ENCODE assay signal across 20 cellular contexts in the genomic region with DNA sequence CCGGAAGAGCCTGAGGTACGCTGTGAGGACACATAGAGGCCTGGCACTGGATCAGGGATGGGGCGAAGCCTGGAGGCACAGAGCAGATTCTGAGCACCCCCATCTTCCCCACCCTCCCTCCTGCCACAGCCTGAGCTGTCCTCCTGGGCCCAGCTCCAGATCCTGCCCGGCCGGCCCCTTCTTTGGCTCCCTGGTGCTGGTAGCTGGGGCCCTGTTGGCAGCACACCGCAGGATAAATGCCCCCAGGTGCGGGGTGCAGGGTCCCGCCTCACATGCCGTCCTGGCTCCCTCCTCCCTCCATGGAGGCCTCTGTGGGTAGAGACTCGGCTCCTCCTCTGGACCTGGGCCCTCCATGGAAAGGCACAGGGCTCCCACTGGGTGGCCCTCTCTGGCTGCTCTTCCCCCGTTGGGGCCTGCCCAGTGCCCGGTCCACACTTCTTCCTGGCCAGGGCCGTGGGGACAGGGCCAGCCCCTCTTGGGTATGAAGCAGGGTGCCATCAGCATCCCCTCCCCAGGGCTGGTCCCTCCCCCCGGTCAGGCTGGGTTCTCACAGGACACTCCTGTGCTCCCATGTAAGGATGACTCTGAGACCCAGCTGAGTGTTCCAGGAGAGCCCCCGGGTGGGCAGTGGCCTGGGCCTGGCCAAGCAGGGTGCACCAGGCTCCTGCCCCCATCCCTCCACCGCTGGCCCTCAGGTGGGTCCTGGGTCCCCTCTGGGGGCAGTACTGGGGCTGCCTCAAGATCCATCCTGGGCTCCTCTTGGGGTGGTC. TPM values are rescaled to one million over a fixed set of nuclear protein-coding genes. Genes with fewer than 3 reads are reported as not detected.
DNase-seq lines count a peak whose midpoint lies in the region; ATAC-seq and TF ChIP-seq lines count a peak whose summit lies in the region.
"Had no signal": no experiment of that assay in that cellular context is flagged by ENCODE, and none has a peak within 500 bp of the region (broad histone marks: within the 10 kb centered on the region; RNA-seq: fewer than 3 reads in every experiment).

No MANE protein-coding gene starts in this region.

- no peaks in the 10 kb centered on the region for H3K9me3 Mint-ChIP-seq in activated T-cell treated with anti-CD3 and anti-CD28 coated beads, Interleukin-2, amount 50 U/mL, for 24 hours
- H3K9me3 Mint-ChIP-seq in activated T-cell treated with anti-CD3 and anti-CD28 coated beads, Interleukin-2, amount 50 U/mL, for 4 hours = no peaks in the 10 kb centered on the region

- H4K91ac ChIP-seq in IMR-90 (ENCODE audit: insufficient read depth, low read depth, low read length) = no peak overlapping the region

- no peak overlapping the region for H3K9ac ChIP-seq in IMR-90 (ENCODE audit: low read depth, low read length)

- no peaks in the 10 kb centered on the region for H3K36me3 Mint-ChIP-seq in activated T-cell treated with anti-CD3 and anti-CD28 coated beads, Interleukin-2, amount 50 U/mL, for 24 hours (ENCODE audit: low read depth)
- peaks cover 3% of the 10 kb centered on the region for H3K36me3 Mint-ChIP-seq in activated T-cell treated with anti-CD3 and anti-CD28 coated beads, Interleukin-2, amount 50 U/mL, for 4 hours (ENCODE audit: insufficient read depth)
- H3K36me3 Mint-ChIP-seq: activated naive CD8-positive, alpha-beta T cell; naive B cell had no signal

- no peak overlapping the region for H2BK5ac ChIP-seq in IMR-90 (ENCODE audit: low read depth, low read length, poor library complexity, severe bottlenecking)

- H3K14ac ChIP-seq in IMR-90 (replicated peaks; ENCODE audit: low read depth, low read length) = no peak overlapping the region

- dilution Hi-C loops in IMR-90 (cut with HindIII; ENCODE audit: low sequenced_read_pairs, unreplicated experiment) = no loop called here

- H3K9me2 ChIP-seq in hepatocyte (replicated peaks; ENCODE audit: insufficient read depth) = no peaks in the 10 kb centered on the region

- no peak overlapping the region for H2AFZ ChIP-seq in IMR-90 (replicated peaks; ENCODE audit: low read length, poor library complexity)
- H2AFZ ChIP-seq in hepatocyte = no peak overlapping the region

- H3K4me1 ChIP-seq in IMR-90 (ENCODE audit: control insufficient read depth, insufficient read depth, low read length) (peaks cover 4% of the 10 kb centered on the region; the same call in 1 of the 2 replicates), hepatocyte (ENCODE audit: insufficient read depth) (peaks cover 21% of the 10 kb centered on the region), psoas muscle (peaks cover 41% of the 10 kb centered on the region)
- H3K4me1 ChIP-seq: gastroesophageal sphincter had no signal

- no peaks in the 10 kb centered on the region for H3K9me1 ChIP-seq in IMR-90 (ENCODE audit: insufficient read depth, low read length)

- H3K27me3 ChIP-seq in IMR-90 (ENCODE audit: control insufficient read depth, insufficient read depth, low read length) (no peaks in the 10 kb centered on the region), hepatocyte (no peaks in the 10 kb centered on the region), psoas muscle (ENCODE audit: insufficient read depth in 3 of 3, low read length in 2 of 3) (no peaks in the 10 kb centered on the region)
- H3K27me3 ChIP-seq: upper lobe of left lung had no signal

- TF ChIP-seq CTCF in IMR-90 (conservative IDR thresholded peaks at IDR 0.05; ENCODE audit: low read depth, low read length) (no peak), hepatocyte (IDR thresholded peaks at IDR 0.05; ENCODE audit: poor library complexity) (no peak), psoas muscle (IDR thresholded peaks at IDR 0.05) (no peak)

- peak overlapping the region; percentile 26 for H2AK9ac ChIP-seq in IMR-90 (replicated peaks; ENCODE audit: low read depth, low read length, poor library complexity)

- peaks cover 15% of the 10 kb centered on the region for H3K27me3 Mint-ChIP-seq in activated T-cell treated with anti-CD3 and anti-CD28 coated beads, Interleukin-2, amount 50 U/mL, for 24 hours
- peaks cover 7% of the 10 kb centered on the region for H3K27me3 Mint-ChIP-seq in activated T-cell treated with anti-CD3 and anti-CD28 coated beads, Interleukin-2, amount 50 U/mL, for 4 hours (ENCODE audit: low read depth)

- no peak overlapping the region for H3K4ac ChIP-seq in IMR-90 (ENCODE audit: low read depth, low read length)

- no peak overlapping the region for H2AK5ac ChIP-seq in IMR-90 (ENCODE audit: low read depth, low read length)

- H3K23ac ChIP-seq in IMR-90 (ENCODE audit: low read depth, low read length) = peak overlapping the region; percentile 42; the same call in 1 of the 2 replicates

- POLR2A ChIA-PET in IMR-90 (lab: Charles Lee; ENCODE audit: unreplicated experiment) = no interaction called here

- H2BK120ac ChIP-seq in IMR-90 (ENCODE audit: low read depth, low read length) = no peak overlapping the region

- no TSS peak for BruUV-seq in IMR-90 (replicated peaks; lab: Mats Ljungman, UMichigan)

- CTCF ChIA-PET in IMR-90 (lab: Yijun Ruan, JAX) = no interaction called here

- no peak for TF ChIP-seq RAD21 in IMR-90 (IDR thresholded peaks at IDR 0.05; ENCODE audit: low read length)

- no peaks in the 10 kb centered on the region for H3K79me2 ChIP-seq in hepatocyte

- intact Hi-C loops in IMR-90 (cut with micrococcal nuclease) (no loop called here), psoas muscle (cut with DNase I) (no loop called here)

- H2BK15ac ChIP-seq in IMR-90 (ENCODE audit: low read depth, low read length) = no peak overlapping the region

- H3K36me3 ChIP-seq in IMR-90 (ENCODE audit: control insufficient read depth, insufficient read depth, low read length) (no peaks in the 10 kb centered on the region), hepatocyte (replicated peaks; ENCODE audit: insufficient read depth, low read depth) (no peaks in the 10 kb centered on the region), psoas muscle (ENCODE audit: insufficient read depth in 1 of 2, low read depth in 1 of 2) (peaks cover 0 to 4% of the 10 kb centered on the region in 2 donors)
- H3K36me3 ChIP-seq: gastroesophageal sphincter had no signal

- no peak overlapping the region for H4K5ac ChIP-seq in IMR-90 (ENCODE audit: low read depth, low read length)

- H3K4me3 ChIP-seq in IMR-90 (ENCODE audit: insufficient read depth, low read depth, low read length) = no peak overlapping the region
- no peak overlapping the region for H3K4me3 ChIP-seq in hepatocyte
- no peak overlapping the region for H3K4me3 ChIP-seq in psoas muscle
- H3K4me3 ChIP-seq: dorsolateral prefrontal cortex, gastroesophageal sphincter, lung, upper lobe of left lung had no signal

- DNase-seq in activated T-cell treated with anti-CD3 and anti-CD28 coated beads, Interleukin-2, amount 50 U/mL, for 24 hours = peak; percentile 22
- no peak for DNase-seq in activated T-cell treated with anti-CD3 and anti-CD28 coated beads, Interleukin-2, amount 50 U/mL, for 4 hours
- DNase-seq in IMR-90 (no peak), hepatocyte (ENCODE audit: low spot score) (peak; percentile 37), psoas muscle (peak in 1 of 2 donors; percentile 35), anterior cingulate cortex (lab: John Stamatoyannopoulos, UW) (no peak), kidney tubule cell (ENCODE audit: low spot score) (no peak), HT-29 (ENCODE audit: low spot score) (no peak)
- DNase-seq: activated CD4-positive, alpha-beta T cell treated with anti-CD3 and anti-CD28 coated beads for 36 hours; dorsolateral prefrontal cortex; erythroblast; naive B cell; NCI-H1417 treated with DMSO at 0.1 percent for 48 hours; stimulated activated naive CD4-positive, alpha-beta T cell treated with Interleukin-2 at 50 U/mL for 16 hours; T1000; upper lobe of left lung had no signal

- no peak for TF ChIP-seq POLR2A in IMR-90 (IDR thresholded peaks at IDR 0.05; ENCODE audit: low read depth, low read length)

- H3K9me3 ChIP-seq in IMR-90 (ENCODE audit: control insufficient read depth, insufficient read depth, low read length) (no peaks in the 10 kb centered on the region), hepatocyte (ENCODE audit: low read depth) (no peaks in the 10 kb centered on the region), psoas muscle (no peaks in the 10 kb centered on the region)
- H3K9me3 ChIP-seq: gastroesophageal sphincter, upper lobe of left lung had no signal

- H3K18ac ChIP-seq in IMR-90 (ENCODE audit: low read depth, low read length) = no peak overlapping the region

- no peak overlapping the region for H3K27ac Mint-ChIP-seq in activated T-cell treated with anti-CD3 and anti-CD28 coated beads, Interleukin-2, amount 50 U/mL, for 24 hours
- H3K27ac Mint-ChIP-seq: activated CD4-positive, alpha-beta T cell treated with anti-CD3 and anti-CD28 coated beads for 36 hours; activated naive CD8-positive, alpha-beta T cell had no signal

- H3K56ac ChIP-seq in IMR-90 (ENCODE audit: extremely low read depth, insufficient read depth, low read length) = no peak overlapping the region

- 63% methylated on average over 3 of the region's 16 CpGs; no CpG with 5 or more reads in 1 of the 2 experiments for WGBS in IMR-90 (ENCODE audit: extremely low coverage in 2 of 2, insufficient read length in 1 of 2), 2 experiments
- WGBS in hepatocyte (ENCODE audit: low lambda C conversion rate, missing lambda C conversion rate) = 78% methylated on average over 16 of the region's 16 CpGs
- WGBS in psoas muscle, 3 donors = 36 to 54% (median 37%) methylated on average over 15 to 16 of the region's 16 CpGs

- no peak for ATAC-seq in activated T-cell treated with anti-CD3 and anti-CD28 coated beads, Interleukin-2, amount 50 U/mL, for 4 hours
- peak; percentile 27 for ATAC-seq in IMR-90 (ENCODE audit: low read depth)
- ATAC-seq in psoas muscle = peak in 3 of 4 donors; percentile 5 to 16 (median 10)
- ATAC-seq: activated CD4-positive, alpha-beta T cell treated with anti-CD3 and anti-CD28 coated beads for 36 hours; gastroesophageal sphincter had no signal

- H3K4me1 Mint-ChIP-seq in activated T-cell treated with anti-CD3 and anti-CD28 coated beads, Interleukin-2, amount 50 U/mL, for 24 hours (ENCODE audit: low read depth) = no peaks in the 10 kb centered on the region
- no peaks in the 10 kb centered on the region for H3K4me1 Mint-ChIP-seq in activated T-cell treated with anti-CD3 and anti-CD28 coated beads, Interleukin-2, amount 50 U/mL, for 4 hours (ENCODE audit: low read depth)
- H3K4me1 Mint-ChIP-seq: activated CD4-positive, alpha-beta T cell treated with anti-CD3 and anti-CD28 coated beads for 36 hours had no signal

- H4K8ac ChIP-seq in IMR-90 (ENCODE audit: low read depth in 2 of 2, low read length in 2 of 2) = no peak overlapping the region

- H3K79me1 ChIP-seq in IMR-90 (ENCODE audit: low read depth in 1 of 2, low read length in 2 of 2) = no peaks in the 10 kb centered on the region

- H2BK20ac ChIP-seq in IMR-90 (ENCODE audit: low read depth, low read length) = no peak overlapping the region

- H4K20me1 ChIP-seq in IMR-90 (ENCODE audit: insufficient read depth, low read length) (no peaks in the 10 kb centered on the region; the same call in 1 of the 2 replicates), hepatocyte (ENCODE audit: insufficient read depth, poor library complexity, severe bottlenecking) (no peaks in the 10 kb centered on the region)

- no peak overlapping the region for H3K27ac ChIP-seq in IMR-90 (ENCODE audit: insufficient read depth, low read length)
- H3K27ac ChIP-seq in hepatocyte = no peak overlapping the region
- peak overlapping the region; percentile 99 for H3K27ac ChIP-seq in psoas muscle
- H3K27ac ChIP-seq: C4-2B, dorsolateral prefrontal cortex, upper lobe of left lung had no signal

- H3K4me2 ChIP-seq in IMR-90 (ENCODE audit: low read depth, low read length) (no peak overlapping the region), hepatocyte (no peak overlapping the region)

- H3K4me3 Mint-ChIP-seq in activated T-cell treated with anti-CD3 and anti-CD28 coated beads, Interleukin-2, amount 50 U/mL, for 24 hours = no peak overlapping the region
- no peak overlapping the region for H3K4me3 Mint-ChIP-seq in activated T-cell treated with anti-CD3 and anti-CD28 coated beads, Interleukin-2, amount 50 U/mL, for 4 hours
- H3K4me3 Mint-ChIP-seq: activated CD4-positive, alpha-beta T cell treated with anti-CD3 and anti-CD28 coated beads for 36 hours; activated naive CD8-positive, alpha-beta T cell; naive B cell had no signal

- in situ Hi-C loops in IMR-90 (cut with MboI; ENCODE audit: low sequenced_read_pairs) = no loop called here

RNA-seq across cellular contexts. Expression of a gene that starts 1.1 kb away (rescaled TPM):
- 1 to 10 TPM; 6.3 to 9.3 (median 7.5) TPM for total RNA-seq in activated T-cell treated with anti-CD3 and anti-CD28 coated beads, Interleukin-2, amount 50 U/mL, for 4 hours
- total RNA-seq in IMR-90 (2012; rRNA removed) = 4.1 and 4.2 TPM in 2 replicates
- 9.5 and 10.0 TPM in 2 replicates for polyA plus RNA-seq in IMR-90 (2012; rRNA removed)
- polyA plus RNA-seq in IMR-90 (2012; cell fraction: cytosol; rRNA removed) = 3.6 and 7.2 TPM in 2 replicates
- 69.7 and 96.2 TPM in 2 replicates for polyA plus RNA-seq in IMR-90 (2012; cell fraction: nucleus; rRNA removed; ENCODE audit: low replicate concordance)
- 11.2 and 22.4 TPM in 2 replicates for total RNA-seq in hepatocyte
- polyA plus RNA-seq in hepatocyte = 15.0 and 20.6 TPM in 2 replicates
- 1,000 to 10,000 TPM; 1,061 to 1,869 (median 1,568) TPM for total RNA-seq in psoas muscle
- 100 to 1,000 TPM; 397 to 658 (median 442) TPM for polyA plus RNA-seq in psoas muscle
- 7.9 and 16.7 TPM in 2 replicates for total RNA-seq in HT-29 (2014; rRNA removed; shearing (Covaris generic))

RNA-seq across cellular contexts. Expression of a gene that starts 41.2 kb away (rescaled TPM):
- 10 to 100 TPM; 14.5 to 17.6 (median 15.9) TPM for total RNA-seq in activated T-cell treated with anti-CD3 and anti-CD28 coated beads, Interleukin-2, amount 50 U/mL, for 4 hours
- total RNA-seq in IMR-90 (2012; rRNA removed) = 1.7 and 2.0 TPM in 2 replicates
- 2.6 TPM in 2 replicates for polyA plus RNA-seq in IMR-90 (2012; rRNA removed)
- polyA plus RNA-seq in IMR-90 (2012; cell fraction: cytosol; rRNA removed) = 3.8 and 4.0 TPM in 2 replicates
- polyA plus RNA-seq in IMR-90 (2012; cell fraction: nucleus; rRNA removed; ENCODE audit: low replicate concordance) = 4.9 and 9.5 TPM in 2 replicates
- total RNA-seq in hepatocyte = 5.0 and 5.7 TPM in 2 replicates
- polyA plus RNA-seq in hepatocyte = 4.7 and 5.6 TPM in 2 replicates
- 10 to 100 TPM; 11.3 to 26.2 (median 17.8) TPM for total RNA-seq in psoas muscle
- polyA plus RNA-seq in psoas muscle = 10 to 100 TPM in 2 of 3 donors, 1 to 10 TPM in 1; 7.7 to 16.0 (median 11.5) TPM
- 16.5 and 30.4 TPM in 2 replicates for total RNA-seq in HT-29 (2014; rRNA removed; shearing (Covaris generic))

RNA-seq across cellular contexts. Expression of a gene that starts 57.0 kb away (rescaled TPM):
- total RNA-seq in activated T-cell treated with anti-CD3 and anti-CD28 coated beads, Interleukin-2, amount 50 U/mL, for 4 hours = under 1 TPM; 0.49 to 0.79 (median 0.53) TPM
- total RNA-seq in IMR-90 (2012; rRNA removed) (1.1 and 1.4 TPM in 2 replicates), hepatocyte (0.80 and 1.6 TPM in 2 replicates), psoas muscle (under 1 TPM; 0.37 to 0.92 (median 0.52) TPM)
- polyA plus RNA-seq in IMR-90 (2012; rRNA removed) (1.7 and 2.6 TPM in 2 replicates), hepatocyte (0.40 and 0.63 TPM in 2 replicates), psoas muscle (under 1 TPM; 0.19 to 0.40 (median 0.20) TPM)
- 1.5 and 2.6 TPM in 2 replicates for polyA plus RNA-seq in IMR-90 (2012; cell fraction: cytosol; rRNA removed)
- polyA plus RNA-seq in IMR-90 (2012; cell fraction: nucleus; rRNA removed; ENCODE audit: low replicate concordance) = 2.1 and 4.8 TPM in 2 replicates
- 45.3 and 48.4 TPM in 2 replicates for total RNA-seq in HT-29 (2014; rRNA removed; shearing (Covaris generic))

Comparison
In these comparisons a context has a peak if more than half of its experiments do, and no peak if none do; other contexts are left out.
1. DNase-seq: peak in activated T-cell treated with anti-CD3 and anti-CD28 coated beads, Interleukin-2, amount 50 U/mL, for 24 hours (single experiment) and hepatocyte (single experiment); none in activated T-cell treated with anti-CD3 and anti-CD28 coated beads, Interleukin-2, amount 50 U/mL, for 4 hours (single experiment), IMR-90 (single experiment), anterior cingulate cortex (0 of 58), kidney tubule cell (single experiment) and HT-29 (single experiment).
2. ATAC-seq: peak in IMR-90 (single experiment) and psoas muscle (3 of 4); none in activated T-cell treated with anti-CD3 and anti-CD28 coated beads, Interleukin-2, amount 50 U/mL, for 4 hours (0 of 2).
3. RNA of a gene that starts 1.1 kb away (total RNA-seq): 1,061 to 1,869 TPM in psoas muscle; 11.2 to 22.4 TPM in hepatocyte, 7.9 to 16.7 TPM in HT-29, 6.3 to 9.3 TPM in activated T-cell treated with anti-CD3 and anti-CD28 coated beads, Interleukin-2, amount 50 U/mL, for 4 hours and 4.1 to 4.2 TPM in IMR-90; every median in the first group is over 10 times any median in the second.
4. RNA of a gene that starts 57.0 kb away (total RNA-seq): 45.3 to 48.4 TPM in HT-29; 0.80 to 1.6 TPM in hepatocyte, 1.1 to 1.4 TPM in IMR-90, 0.37 to 0.92 TPM in psoas muscle and 0.49 to 0.79 TPM in activated T-cell treated with anti-CD3 and anti-CD28 coated beads, Interleukin-2, amount 50 U/mL, for 4 hours; every median in the first group is over 10 times any median in the second.